In the genomic region with DNA sequence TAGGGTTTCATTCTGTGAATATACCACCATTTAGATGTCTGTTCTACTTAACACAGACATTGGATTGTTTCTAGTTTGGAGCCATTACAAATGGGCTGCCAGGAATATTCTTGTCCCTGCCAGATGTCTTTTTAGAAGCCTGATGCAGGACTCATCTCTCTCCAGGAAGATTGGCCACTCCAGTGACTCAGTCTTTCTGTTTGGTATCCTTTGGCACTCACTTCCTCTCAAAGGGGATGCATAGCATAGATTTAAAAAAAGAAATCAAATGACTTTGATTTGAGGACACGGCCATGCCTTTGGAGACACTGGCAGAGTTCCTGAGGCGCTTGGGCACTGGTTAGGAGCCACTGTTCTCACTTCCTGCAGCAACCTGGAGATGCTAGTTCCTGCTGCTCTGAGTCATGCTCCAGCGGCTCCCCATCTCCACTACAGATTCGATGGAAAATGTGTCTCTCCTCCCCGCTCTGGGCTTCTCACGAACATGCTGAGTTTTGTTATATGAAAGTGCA, we compare ENCODE assay signal across 9 cellular contexts.
DNase-seq lines count a peak whose midpoint lies in the region; ATAC-seq and TF ChIP-seq lines count a peak whose summit lies in the region.
"Had no signal": no experiment of that assay in that cellular context is flagged by ENCODE, and none has a peak within 500 bp of the region (broad histone marks: within the 10 kb centered on the region; RNA-seq: fewer than 3 reads in every experiment).

No MANE protein-coding gene starts in this region.

- H3K36me3 ChIP-seq in RWPE2 (ENCODE audit: low read depth), result no peaks in the 10 kb centered on the region

- DNase-seq in GM04504 (ENCODE audit: low read depth), result peak; percentile 74
- DNase-seq in RWPE2 (ENCODE audit: low spot score), result no peak
- peak; percentile 61 for DNase-seq in fibroblast of peridontal ligament (ENCODE audit: extremely low read depth)
- DNase-seq in posterior cingulate gyrus, result peak; percentile 20 to 92 (median 52)
- DNase-seq in OCI-M2 (lab: John Stamatoyannopoulos, UW; ENCODE audit: unreplicated experiment), result no peak
- DNase-seq in COR-L47 (lab: John Stamatoyannopoulos, UW), result no peak
- DNase-seq in T-helper 9 cell, result no peak
- DNase-seq: activated CD8-positive, alpha-beta T cell treated with anti-CD3 and anti-CD28 coated beads, Interleukin-2, amount 10 ng/mL, durations not matched to agents 7 days and 5 days had no signal

- H3K9me3 ChIP-seq in RWPE2 (ENCODE audit: severe bottlenecking), result no peaks in the 10 kb centered on the region

- no peak for TF ChIP-seq CTCF in RWPE2 (IDR thresholded peaks at IDR 0.05; ENCODE audit: poor library complexity, severe bottlenecking)

- no peaks in the 10 kb centered on the region for H3K27me3 ChIP-seq in RWPE2 (ENCODE audit: insufficient read depth, poor library complexity, severe bottlenecking)

- peaks cover 16% of the 10 kb centered on the region for H3K4me1 ChIP-seq in RWPE2 (ENCODE audit: insufficient read depth, poor library complexity, severe bottlenecking)

- H3K4me3 ChIP-seq in RWPE2 (ENCODE audit: severe bottlenecking), result no peak overlapping the region

- intact Hi-C loops in posterior cingulate gyrus (cut with DNase I), result no loop called here

- peak overlapping the region; percentile 40 for H3K27ac ChIP-seq in RWPE2 (ENCODE audit: poor library complexity, severe bottlenecking)

- peak; percentile 77 for ATAC-seq in RWPE2 (ENCODE audit: low read depth)
- no peak for ATAC-seq in GM18868 (IDR thresholded peaks at IDR 0.05; ENCODE audit: unreplicated experiment)
- ATAC-seq: activated CD8-positive, alpha-beta T cell treated with anti-CD3 and anti-CD28 coated beads, Interleukin-2, amount 10 ng/mL, durations not matched to agents 7 days and 5 days had no signal

Comparison
In these comparisons a context has a peak if more than half of its experiments do, and no peak if none do; other contexts are left out.
1. DNase-seq: peak in GM04504 (single experiment), fibroblast of peridontal ligament (single experiment) and posterior cingulate gyrus (10 of 10); none in RWPE2 (single experiment), OCI-M2 (single experiment), COR-L47 (single experiment) and T-helper 9 cell (single experiment).